In the genomic region with DNA sequence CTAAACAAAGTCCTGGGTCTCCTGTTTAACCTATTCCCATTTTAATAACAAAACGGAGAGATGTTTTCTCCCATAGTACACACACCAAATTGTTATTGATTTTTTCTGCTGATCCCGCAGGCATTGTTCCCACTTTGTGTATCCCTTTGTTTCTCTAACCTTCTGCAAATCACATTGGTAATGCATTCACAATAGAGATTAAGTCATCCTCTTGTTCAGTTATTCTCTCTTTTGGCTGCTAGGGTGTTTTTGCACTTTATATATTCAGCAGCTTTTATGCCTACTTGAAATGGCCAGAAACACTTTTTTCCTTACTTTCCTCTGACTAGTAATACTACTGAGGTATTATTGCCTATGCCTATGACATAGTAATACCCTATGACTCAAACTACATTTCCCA, we compare ENCODE assay signal across 19 cellular contexts.
"Had no signal": no experiment of that assay in that cellular context is flagged by ENCODE, and none has a peak within 500 bp of the region (broad histone marks: within the 10 kb centered on the region; RNA-seq: fewer than 3 reads in every experiment).

No MANE protein-coding gene starts in this region.

- ATAC-seq: effector memory CD8-positive, alpha-beta T cell; gastroesophageal sphincter; pancreas; stimulated activated naive CD8-positive, alpha-beta T cell treated with anti-CD3 and anti-CD28 coated beads, Interleukin-15, amount 100 ng/mL, for 72 hours had no signal

- H3K9me3 ChIP-seq: adrenal gland, gastroesophageal sphincter, pancreas, right atrium auricular region, uterus had no signal

- H3K27me3 ChIP-seq: adrenal gland, gastroesophageal sphincter, pancreas, right atrium auricular region, uterus had no signal

- H3K4me3 Mint-ChIP-seq: activated CD4-positive, alpha-beta T cell treated with anti-CD3 and anti-CD28 coated beads, Interleukin-2, amount 10 ng/mL, durations not matched to agents 7 days and 5 days; central memory CD8-positive, alpha-beta T cell; dendritic cell treated with granulocyte-macrophage colony-stimulating factor and Interleukin-4, amounts not matched to agents 40 ng/mL and 50 ng/mL, for 4 days; effector memory CD8-positive, alpha-beta T cell; nephron progenitor cell; stimulated activated naive CD8-positive, alpha-beta T cell treated with anti-CD3 and anti-CD28 coated beads, Interleukin-15, amount 100 ng/mL, for 72 hours had no signal

- H3K4me1 ChIP-seq: adrenal gland, gastroesophageal sphincter, pancreas, right atrium auricular region, uterus had no signal

- H3K36me3 ChIP-seq: adrenal gland, gastroesophageal sphincter, pancreas, right atrium auricular region, uterus had no signal

- DNase-seq: activated CD4-positive, alpha-beta T cell treated with anti-CD3 and anti-CD28 coated beads, Interleukin-2, amount 10 ng/mL, durations not matched to agents 7 days and 5 days; activated CD4-positive, CD25-positive, alpha-beta regulatory T cell; activated CD8-positive, alpha-beta memory T cell treated with anti-CD3 and anti-CD28 coated beads for 24 hours; activated naive CD4-positive, alpha-beta T cell treated with anti-CD3 and anti-CD28 coated beads, Interleukin-2, amount 50 U/mL, for 16 hours; activated T-cell treated with anti-CD3 and anti-CD28 coated beads for 4 hours; adrenal gland; effector memory CD8-positive, alpha-beta T cell; kidney glomerular epithelial cell; nephron progenitor cell; pancreas; stimulated activated CD4-positive, alpha-beta T cell treated with anti-CD3 and anti-CD28 coated beads, Interleukin-4, amount 100 ng/mL, for 4 hours; stimulated activated naive CD8-positive, alpha-beta T cell treated with anti-CD3 and anti-CD28 coated beads, Interleukin-15, amount 100 ng/mL, for 72 hours; uterus had no signal

- H3K27ac ChIP-seq: adrenal gland, gastroesophageal sphincter, pancreas, right atrium auricular region, skin epidermis, uterus had no signal

- H3K4me3 ChIP-seq: adrenal gland, gastroesophageal sphincter, pancreas, right atrium auricular region, skin epidermis, uterus had no signal

- H3K27me3 Mint-ChIP-seq: activated CD4-positive, alpha-beta T cell treated with anti-CD3 and anti-CD28 coated beads, Interleukin-2, amount 10 ng/mL, durations not matched to agents 7 days and 5 days; central memory CD8-positive, alpha-beta T cell; dendritic cell treated with granulocyte-macrophage colony-stimulating factor and Interleukin-4, amounts not matched to agents 40 ng/mL and 50 ng/mL, for 4 days; effector memory CD8-positive, alpha-beta T cell; stimulated activated naive CD8-positive, alpha-beta T cell treated with anti-CD3 and anti-CD28 coated beads, Interleukin-15, amount 100 ng/mL, for 72 hours had no signal

- H3K4me1 Mint-ChIP-seq: activated CD4-positive, alpha-beta T cell treated with anti-CD3 and anti-CD28 coated beads, Interleukin-2, amount 10 ng/mL, durations not matched to agents 7 days and 5 days; central memory CD8-positive, alpha-beta T cell; nephron progenitor cell; stimulated activated naive CD8-positive, alpha-beta T cell treated with anti-CD3 and anti-CD28 coated beads, Interleukin-15, amount 100 ng/mL, for 72 hours had no signal

- H3K9me3 Mint-ChIP-seq: nephron progenitor cell had no signal

- H3K27ac Mint-ChIP-seq: activated CD4-positive, alpha-beta T cell treated with anti-CD3 and anti-CD28 coated beads, Interleukin-2, amount 10 ng/mL, durations not matched to agents 7 days and 5 days; activated T-helper 2 cell treated with anti-CD3 and anti-CD28 coated beads, Interferon-gamma antibody, Interleukin-2, Interleukin-4, amounts not matched to agents 10 μg/mL and 5 μg/mL and 100 μg/mL, durations not matched to agents 14 hours and 24 hours and 36 hours; dendritic cell treated with granulocyte-macrophage colony-stimulating factor and Interleukin-4, amounts not matched to agents 40 ng/mL and 50 ng/mL, for 4 days; effector memory CD8-positive, alpha-beta T cell; nephron progenitor cell; stimulated activated naive CD8-positive, alpha-beta T cell treated with anti-CD3 and anti-CD28 coated beads, Interleukin-15, amount 100 ng/mL, for 72 hours had no signal
